Comparison of ENCODE assay signal across 1 cellular context in the genomic region with DNA sequence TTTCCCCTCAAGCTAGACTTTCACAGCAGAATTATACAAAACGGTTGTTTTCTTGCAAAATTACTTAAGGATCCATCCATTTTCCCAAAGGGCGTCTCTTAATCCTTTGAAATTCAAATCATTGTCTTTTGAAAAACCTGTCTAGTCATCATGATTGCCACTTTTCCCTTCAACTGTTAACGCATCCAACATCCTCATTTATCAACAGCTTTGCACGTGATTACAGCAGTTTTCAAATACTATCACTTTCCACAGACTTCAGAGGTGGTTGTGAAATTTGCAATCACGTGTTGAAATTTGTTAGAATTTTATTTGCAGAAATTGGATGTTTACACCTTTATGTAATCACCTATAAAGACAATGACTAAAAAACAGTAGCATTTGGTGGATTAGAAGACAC.
TF ChIP-seq lines count a peak whose summit lies in the region.

No MANE protein-coding gene starts in this region.

TF ChIP-seq in HCT116, 20 proteins besides CTCF, POLR2A, EP300 and RAD21 (continued from another document):
- TF ChIP-seq SP1 (IDR thresholded peaks at IDR 0.05; ENCODE audit: low read depth) (no peak), FOSL1 (IDR thresholded peaks at IDR 0.05; ENCODE audit: low read depth) (no peak), EZH2phosphoT487 (IDR thresholded peaks at IDR 0.05; ENCODE audit: borderline replicate concordance) (no peak), REST (IDR thresholded peaks at IDR 0.05; ENCODE audit: low read depth) (no peak), ZNF274 (IDR thresholded peaks at IDR 0.05; ENCODE audit: low read depth, low read length) (no peak), EGR1 (IDR thresholded peaks at IDR 0.05; ENCODE audit: low read depth) (no peak), SIN3A (IDR thresholded peaks at IDR 0.05; ENCODE audit: low read depth) (no peak), EZH2 (IDR thresholded peaks at IDR 0.05) (no peak)
